Comparison of ENCODE assay signal across 1 cellular context in the genomic region with DNA sequence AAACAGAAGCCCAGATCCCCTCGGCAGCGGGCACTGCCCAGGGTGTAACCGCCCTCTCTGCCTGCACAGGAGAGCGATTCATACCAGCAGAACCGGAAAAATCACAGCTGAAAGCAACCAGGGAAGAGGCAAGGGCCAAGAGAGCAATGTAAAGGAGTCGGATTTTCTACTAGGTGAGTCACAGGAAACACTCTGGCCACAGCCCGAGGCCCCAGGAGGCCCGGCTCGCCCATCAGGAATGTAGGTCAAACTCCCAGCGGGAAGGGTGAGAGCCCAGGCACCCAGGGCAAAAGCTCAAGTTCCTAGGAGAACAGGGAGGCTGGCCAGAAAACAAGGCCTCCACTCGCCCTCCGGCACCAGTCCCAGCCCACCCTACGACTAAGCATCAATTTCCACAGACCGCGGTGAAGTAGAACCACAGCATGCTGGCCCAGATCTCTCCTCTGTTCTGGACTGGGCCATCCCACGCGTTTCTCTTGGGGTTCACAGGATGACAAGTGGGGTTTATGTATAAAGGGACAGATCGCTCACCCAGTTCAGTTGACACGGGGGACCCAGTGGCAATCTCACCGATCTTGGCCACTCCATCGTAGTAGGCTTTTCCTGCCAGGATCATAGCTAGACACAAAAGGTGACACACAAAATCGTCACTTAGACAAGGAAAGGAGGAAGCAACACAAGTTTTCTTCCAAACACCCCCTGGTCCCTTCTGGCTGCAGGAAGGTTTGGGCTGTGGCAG.
TF ChIP-seq lines count a peak whose summit lies in the region.

No MANE protein-coding gene starts in this region.

TF ChIP-seq in SK-N-SH, 30 proteins besides CTCF, POLR2A, EP300 and RAD21 (continued from another document):
- TF ChIP-seq, protein P1, sequence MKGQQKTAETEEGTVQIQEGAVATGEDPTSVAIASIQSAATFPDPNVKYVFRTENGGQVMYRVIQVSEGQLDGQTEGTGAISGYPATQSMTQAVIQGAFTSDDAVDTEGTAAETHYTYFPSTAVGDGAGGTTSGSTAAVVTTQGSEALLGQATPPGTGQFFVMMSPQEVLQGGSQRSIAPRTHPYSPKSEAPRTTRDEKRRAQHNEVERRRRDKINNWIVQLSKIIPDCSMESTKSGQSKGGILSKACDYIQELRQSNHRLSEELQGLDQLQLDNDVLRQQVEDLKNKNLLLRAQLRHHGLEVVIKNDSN (IDR thresholded peaks at IDR 0.05; ENCODE audit: borderline replicate concordance, low read depth): peak; percentile 28; the same call in 1 of the 2 replicates
- peak; percentile 64 for TF ChIP-seq ELF1 (IDR thresholded peaks at IDR 0.05)
- TF ChIP-seq SMC3 (IDR thresholded peaks at IDR 0.05; ENCODE audit: low read depth, low read length): no peak
- TF ChIP-seq NRF1 (IDR thresholded peaks at IDR 0.05; ENCODE audit: low read depth, low read length): no peak
- TF ChIP-seq EZH2phosphoT487 (IDR thresholded peaks at IDR 0.05; ENCODE audit: borderline replicate concordance, low read depth): no peak
- peak; percentile 95 for TF ChIP-seq JUND (IDR thresholded peaks at IDR 0.05)
- TF ChIP-seq, protein P2, sequence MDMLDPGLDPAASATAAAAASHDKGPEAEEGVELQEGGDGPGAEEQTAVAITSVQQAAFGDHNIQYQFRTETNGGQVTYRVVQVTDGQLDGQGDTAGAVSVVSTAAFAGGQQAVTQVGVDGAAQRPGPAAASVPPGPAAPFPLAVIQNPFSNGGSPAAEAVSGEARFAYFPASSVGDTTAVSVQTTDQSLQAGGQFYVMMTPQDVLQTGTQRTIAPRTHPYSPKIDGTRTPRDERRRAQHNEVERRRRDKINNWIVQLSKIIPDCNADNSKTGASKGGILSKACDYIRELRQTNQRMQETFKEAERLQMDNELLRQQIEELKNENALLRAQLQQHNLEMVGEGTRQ (IDR thresholded peaks at IDR 0.05; ENCODE audit: borderline replicate concordance, low read depth, low read length): no peak
- TF ChIP-seq POLR2AphosphoS5 (IDR thresholded peaks at IDR 0.05; ENCODE audit: low read depth, low read length): peak; percentile 63; the same call in 1 of the 2 replicates
- TF ChIP-seq, protein P3, sequence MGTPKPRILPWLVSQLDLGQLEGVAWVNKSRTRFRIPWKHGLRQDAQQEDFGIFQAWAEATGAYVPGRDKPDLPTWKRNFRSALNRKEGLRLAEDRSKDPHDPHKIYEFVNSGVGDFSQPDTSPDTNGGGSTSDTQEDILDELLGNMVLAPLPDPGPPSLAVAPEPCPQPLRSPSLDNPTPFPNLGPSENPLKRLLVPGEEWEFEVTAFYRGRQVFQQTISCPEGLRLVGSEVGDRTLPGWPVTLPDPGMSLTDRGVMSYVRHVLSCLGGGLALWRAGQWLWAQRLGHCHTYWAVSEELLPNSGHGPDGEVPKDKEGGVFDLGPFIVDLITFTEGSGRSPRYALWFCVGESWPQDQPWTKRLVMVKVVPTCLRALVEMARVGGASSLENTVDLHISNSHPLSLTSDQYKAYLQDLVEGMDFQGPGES (IDR thresholded peaks at IDR 0.05; ENCODE audit: low read depth, low read length): no peak
- TF ChIP-seq RFX5 (IDR thresholded peaks at IDR 0.05; ENCODE audit: low read length): no peak
- TF ChIP-seq CHD2 (IDR thresholded peaks at IDR 0.05; ENCODE audit: low read length, partially characterized antibody): no peak
- no peak for TF ChIP-seq FOXJ3 (CRISPR knock-in tag; IDR thresholded peaks at IDR 0.05)
- TF ChIP-seq RXRA (IDR thresholded peaks at IDR 0.05; ENCODE audit: borderline replicate concordance, low read depth): peak; percentile 98
- TF ChIP-seq FOSL2 (IDR thresholded peaks at IDR 0.05; ENCODE audit: borderline replicate concordance, low read depth): peak; percentile 98
- no peak for TF ChIP-seq GATA2 (CRISPR knock-in tag; IDR thresholded peaks at IDR 0.05)
- peak; percentile 94 for TF ChIP-seq TEAD4 (IDR thresholded peaks at IDR 0.05; ENCODE audit: borderline replicate concordance, insufficient read depth)
- no peak for TF ChIP-seq MXI1 (IDR thresholded peaks at IDR 0.05; ENCODE audit: low read depth, low read length)
- TF ChIP-seq, protein P4, sequence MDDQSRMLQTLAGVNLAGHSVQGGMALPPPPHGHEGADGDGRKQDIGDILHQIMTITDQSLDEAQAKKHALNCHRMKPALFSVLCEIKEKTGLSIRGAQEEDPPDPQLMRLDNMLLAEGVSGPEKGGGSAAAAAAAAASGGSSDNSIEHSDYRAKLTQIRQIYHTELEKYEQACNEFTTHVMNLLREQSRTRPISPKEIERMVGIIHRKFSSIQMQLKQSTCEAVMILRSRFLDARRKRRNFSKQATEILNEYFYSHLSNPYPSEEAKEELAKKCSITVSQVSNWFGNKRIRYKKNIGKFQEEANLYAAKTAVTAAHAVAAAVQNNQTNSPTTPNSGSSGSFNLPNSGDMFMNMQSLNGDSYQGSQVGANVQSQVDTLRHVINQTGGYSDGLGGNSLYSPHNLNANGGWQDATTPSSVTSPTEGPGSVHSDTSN (IDR thresholded peaks at IDR 0.05): peak; percentile 79
- TF ChIP-seq, protein P5, sequence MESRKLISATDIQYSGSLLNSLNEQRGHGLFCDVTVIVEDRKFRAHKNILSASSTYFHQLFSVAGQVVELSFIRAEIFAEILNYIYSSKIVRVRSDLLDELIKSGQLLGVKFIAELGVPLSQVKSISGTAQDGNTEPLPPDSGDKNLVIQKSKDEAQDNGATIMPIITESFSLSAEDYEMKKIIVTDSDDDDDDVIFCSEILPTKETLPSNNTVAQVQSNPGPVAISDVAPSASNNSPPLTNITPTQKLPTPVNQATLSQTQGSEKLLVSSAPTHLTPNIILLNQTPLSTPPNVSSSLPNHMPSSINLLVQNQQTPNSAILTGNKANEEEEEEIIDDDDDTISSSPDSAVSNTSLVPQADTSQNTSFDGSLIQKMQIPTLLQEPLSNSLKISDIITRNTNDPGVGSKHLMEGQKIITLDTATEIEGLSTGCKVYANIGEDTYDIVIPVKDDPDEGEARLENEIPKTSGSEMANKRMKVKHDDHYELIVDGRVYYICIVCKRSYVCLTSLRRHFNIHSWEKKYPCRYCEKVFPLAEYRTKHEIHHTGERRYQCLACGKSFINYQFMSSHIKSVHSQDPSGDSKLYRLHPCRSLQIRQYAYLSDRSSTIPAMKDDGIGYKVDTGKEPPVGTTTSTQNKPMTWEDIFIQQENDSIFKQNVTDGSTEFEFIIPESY (IDR thresholded peaks at IDR 0.05; ENCODE audit: borderline replicate concordance, low read depth): peak; percentile 80; the same call in 1 of the 2 replicates
- peak; percentile 55; the same call in 1 of the 2 replicates for TF ChIP-seq SIN3A (IDR thresholded peaks at IDR 0.05; ENCODE audit: borderline replicate concordance, low read depth, low read length)
- TF ChIP-seq TAF1 (IDR thresholded peaks at IDR 0.05; ENCODE audit: borderline replicate concordance, low read depth, low read length): peak; percentile 45; the same call in 1 of the 2 replicates
